ENCODE assay signal across 7 cellular contexts in genomic region chr6:21595951-21596378, GRCh38. TPM values are rescaled to one million over a fixed set of nuclear protein-coding genes. Genes with fewer than 3 reads are reported as not detected.
DNase-seq lines count a peak whose midpoint lies in the region; ATAC-seq and TF ChIP-seq lines count a peak whose summit lies in the region.

No MANE protein-coding gene starts in this region.

- H3K9me3 ChIP-seq in ES-I3 (ENCODE audit: control insufficient read depth, insufficient read depth, low read length) (no peaks in the 10 kb centered on the region), MM.1S (replicated peaks; ENCODE audit: insufficient read depth, low read length) (no peaks in the 10 kb centered on the region)

- DNase-seq in MM.1S (peak; percentile 22), natural killer cell (peak; percentile 22), NCI-H2029 treated with DMSO at 0.1 percent for 48 hours (lab: John Stamatoyannopoulos, UW) (no peak), AML-193 (lab: John Stamatoyannopoulos, UW) (no peak)

- H3K9me3 Mint-ChIP-seq in dendritic cell treated with granulocyte-macrophage colony-stimulating factor and Interleukin-4, amounts not matched to agents 40 ng/mL and 50 ng/mL, for 4 days, result no peaks in the 10 kb centered on the region
- no peaks in the 10 kb centered on the region for H3K9me3 Mint-ChIP-seq in natural killer cell

- H3K27me3 Mint-ChIP-seq in dendritic cell treated with granulocyte-macrophage colony-stimulating factor and Interleukin-4, amounts not matched to agents 40 ng/mL and 50 ng/mL, for 4 days, result peaks cover 1% of the 10 kb centered on the region
- peaks cover 0 to 2% of the 10 kb centered on the region in 2 donors for H3K27me3 Mint-ChIP-seq in natural killer cell (ENCODE audit: low read depth in 2 of 2)

- 0 out of 2 replicates have a peak, but pooled peaks cover 3% of the 10 kb centered on the region for H3K27me3 ChIP-seq in MM.1S (replicated peaks; ENCODE audit: insufficient read depth, low read length)

- peak overlapping the region; percentile 91 for H3K4me2 ChIP-seq in MM.1S (ENCODE audit: low read depth, low read length)

- intact Hi-C loops in dendritic cell treated with granulocyte-macrophage colony-stimulating factor and Interleukin-4, amounts not matched to agents 40 ng/mL and 50 ng/mL, for 4 days (cut with micrococcal nuclease), result loop anchor here (5.0 kb wide), 1 partner anchor 1194 kb away; the partner anchor contains the start of gene E2F3
- intact Hi-C loops in natural killer cell (cut with micrococcal nuclease), result loop anchor here (10.0 kb wide), 2 partner anchors 329 to 1301 kb away; no protein-coding TSS in a partner anchor

- no peak overlapping the region for H3K27ac Mint-ChIP-seq in dendritic cell treated with granulocyte-macrophage colony-stimulating factor and Interleukin-4, amounts not matched to agents 40 ng/mL and 50 ng/mL, for 4 days
- H3K27ac Mint-ChIP-seq in natural killer cell, result peak overlapping the region; percentile 48 to 88

- H3K4me3 ChIP-seq in MM.1S (ENCODE audit: low read length), result peak overlapping the region; percentile 79

- no peaks in the 10 kb centered on the region for H4K20me1 ChIP-seq in MM.1S (ENCODE audit: insufficient read depth, low read length)

- peak overlapping the region; percentile 91 for H3K4me3 Mint-ChIP-seq in dendritic cell treated with granulocyte-macrophage colony-stimulating factor and Interleukin-4, amounts not matched to agents 40 ng/mL and 50 ng/mL, for 4 days
- H3K4me3 Mint-ChIP-seq in natural killer cell, result peak overlapping the region; percentile 94

- peaks cover 29% of the 10 kb centered on the region for H3K4me1 Mint-ChIP-seq in dendritic cell treated with granulocyte-macrophage colony-stimulating factor and Interleukin-4, amounts not matched to agents 40 ng/mL and 50 ng/mL, for 4 days (ENCODE audit: low read depth)
- H3K4me1 Mint-ChIP-seq in natural killer cell, result peaks cover 24 to 28% of the 10 kb centered on the region in 2 donors

- H2AFZ ChIP-seq in MM.1S (ENCODE audit: low read length), result peak overlapping the region; percentile 87

- H3K4me1 ChIP-seq in ES-I3 (ENCODE audit: insufficient read depth, low read length), result peaks cover 7% of the 10 kb centered on the region; the same call in 1 of the 2 replicates
- peaks cover 3% of the 10 kb centered on the region; the same call in 1 of the 2 replicates for H3K4me1 ChIP-seq in MM.1S (ENCODE audit: low read length)

- ATAC-seq in natural killer cell, result no peak
- ATAC-seq in HG03196 (IDR thresholded peaks at IDR 0.05; ENCODE audit: unreplicated experiment), result no peak

- peaks cover 18% of the 10 kb centered on the region for H3F3A ChIP-seq in MM.1S (ENCODE audit: insufficient read depth, low read length)

- H3K9ac ChIP-seq in ES-I3 (ENCODE audit: low read depth, low read length), result peak overlapping the region; percentile 87
- H3K9ac ChIP-seq in MM.1S (ENCODE audit: low read length), result peak overlapping the region; percentile 42; the same call in 1 of the 2 replicates

- H3K36me3 ChIP-seq in ES-I3 (ENCODE audit: insufficient read depth, low read length) (peaks cover 21% of the 10 kb centered on the region), MM.1S (replicated peaks; ENCODE audit: insufficient read depth, low read length) (no peaks in the 10 kb centered on the region)

- TF ChIP-seq CTCF in MM.1S (IDR thresholded peaks at IDR 0.05; ENCODE audit: low read length) (no peak), natural killer cell (IDR thresholded peaks at IDR 0.05) (no peak)

- no peaks in the 10 kb centered on the region for H3K9me2 ChIP-seq in MM.1S (replicated peaks; ENCODE audit: insufficient read depth, low read length)

- no peaks in the 10 kb centered on the region for H3K79me2 ChIP-seq in MM.1S (ENCODE audit: low read length)

- H3K36me3 Mint-ChIP-seq in dendritic cell treated with granulocyte-macrophage colony-stimulating factor and Interleukin-4, amounts not matched to agents 40 ng/mL and 50 ng/mL, for 4 days (ENCODE audit: low read depth), result peaks cover 17% of the 10 kb centered on the region
- no peaks in the 10 kb centered on the region for H3K36me3 Mint-ChIP-seq in natural killer cell

- H3K27ac ChIP-seq in MM.1S (ENCODE audit: low read length), result no peak overlapping the region

RNA-seq across cellular contexts. Expression of gene SOX4, which starts 2.4 kb away (rescaled TPM):
- total RNA-seq in natural killer cell, result 1 to 10 TPM; 4.4 to 7.6 (median 6.4) TPM

Comparison
In these comparisons a context has a peak if more than half of its experiments do, and no peak if none do; other contexts are left out.
1. DNase-seq: peak in MM.1S (single experiment) and natural killer cell (single experiment); none in NCI-H2029 treated with DMSO at 0.1 percent for 48 hours (single experiment) and AML-193 (0 of 2).